Comparison of ENCODE assay signal across 9 cellular contexts in genomic region chr1:229410692-229411433, GRCh38. TPM values are rescaled to one million over a fixed set of nuclear protein-coding genes. Genes with fewer than 3 reads are reported as not detected.
DNase-seq lines count a peak whose midpoint lies in the region; ATAC-seq and TF ChIP-seq lines count a peak whose summit lies in the region.
"Had no signal": no experiment of that assay in that cellular context is flagged by ENCODE, and none has a peak within 500 bp of the region (broad histone marks: within the 10 kb centered on the region; RNA-seq: fewer than 3 reads in every experiment).

No MANE protein-coding gene starts in this region.

- peaks cover 14% of the 10 kb centered on the region for H3K27me3 Mint-ChIP-seq in osteocyte (ENCODE audit: unreplicated experiment)

- H3K36me3 Mint-ChIP-seq in osteocyte (ENCODE audit: unreplicated experiment): no peaks in the 10 kb centered on the region
- H3K36me3 Mint-ChIP-seq: naive thymus-derived CD8-positive, alpha-beta T cell had no signal

- peak; percentile 54 for DNase-seq in NCI-H1105 (lab: John Stamatoyannopoulos, UW)
- DNase-seq in fibroblast of the conjunctiva (ENCODE audit: low read depth): peak; percentile 5
- no peak for DNase-seq in osteocyte (ENCODE audit: extremely low spot score, unreplicated experiment)
- DNase-seq: naive thymus-derived CD8-positive, alpha-beta T cell had no signal

- ATAC-seq in SK-N-SH treated with all-trans-retinoic acid at 6 μM for 48 hours (peak; percentile 96), GM21367 (IDR thresholded peaks at IDR 0.05; ENCODE audit: unreplicated experiment) (no peak), GM19324 (IDR thresholded peaks at IDR 0.05; ENCODE audit: low FRiP score, unreplicated experiment) (no peak), HG03039 (IDR thresholded peaks at IDR 0.05; ENCODE audit: unreplicated experiment) (no peak)

- no peaks in the 10 kb centered on the region for H3K9me3 Mint-ChIP-seq in osteocyte (ENCODE audit: unreplicated experiment)
- H3K9me3 Mint-ChIP-seq: naive thymus-derived CD8-positive, alpha-beta T cell had no signal

- H3K4me3 Mint-ChIP-seq in osteocyte (ENCODE audit: unreplicated experiment): peak overlapping the region; percentile 1

- H3K4me1 Mint-ChIP-seq in osteocyte (ENCODE audit: unreplicated experiment): peaks cover 37% of the 10 kb centered on the region

- peaks cover 35% of the 10 kb centered on the region for H3K4me1 ChIP-seq in ES-I3 (ENCODE audit: insufficient read depth, low read length)

- H3K9me3 ChIP-seq in ES-I3 (ENCODE audit: control insufficient read depth, insufficient read depth, low read length): no peaks in the 10 kb centered on the region

- no peak for TF ChIP-seq CTCF in osteocyte (IDR thresholded peaks at IDR 0.05)

- peak overlapping the region; percentile 16; the same call in 1 of the 2 replicates for H3K9ac ChIP-seq in ES-I3 (ENCODE audit: low read depth, low read length)

- H3K27ac Mint-ChIP-seq in osteocyte (ENCODE audit: unreplicated experiment): peak overlapping the region; percentile 75

- H3K36me3 ChIP-seq in ES-I3 (ENCODE audit: insufficient read depth, low read length): no peaks in the 10 kb centered on the region

TF ChIP-seq in SK-N-SH treated with all-trans-retinoic acid at 6 μM for 48 hours, 23 proteins besides CTCF, POLR2A, EP300 and RAD21:
- TF ChIP-seq PATZ1 (CRISPR knock-in tag; IDR thresholded peaks at IDR 0.05; ENCODE audit: borderline replicate concordance): no peak

RNA-seq across cellular contexts. Expression of gene ACTA1, which starts 23.0 kb away (rescaled TPM):
- total RNA-seq in osteocyte: 0.55 TPM in 1 of 2 replicates, not detected in the other
